8 cellular contexts compared by ENCODE assay signal in the genomic region with DNA sequence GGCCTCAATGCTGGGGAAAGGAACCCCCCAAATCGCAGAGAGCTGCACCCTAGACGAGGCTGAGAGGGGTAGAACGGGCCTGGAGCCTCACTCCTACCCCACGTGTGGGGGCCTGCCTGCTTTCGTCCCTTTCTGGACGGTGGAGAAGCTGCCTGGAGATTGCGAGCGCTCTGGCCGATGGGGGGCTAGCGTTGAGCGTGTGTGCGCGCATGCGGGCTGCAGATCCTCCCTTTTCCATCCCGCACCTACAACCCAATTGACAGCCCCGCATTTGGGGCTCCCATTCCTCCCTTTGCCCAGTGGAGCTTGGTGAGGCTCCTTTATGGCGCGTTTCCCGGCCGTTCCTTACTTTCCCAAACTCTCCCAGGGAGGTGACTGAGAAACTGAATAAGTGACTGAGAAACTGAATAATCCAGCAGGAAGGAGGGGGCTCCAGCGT. TPM values are rescaled to one million over a fixed set of nuclear protein-coding genes. Genes with fewer than 3 reads are reported as not detected.
DNase-seq lines count a peak whose midpoint lies in the region; ATAC-seq and TF ChIP-seq lines count a peak whose summit lies in the region.

No MANE protein-coding gene starts in this region.

- H3K4me1 ChIP-seq in mesendoderm (ENCODE audit: control insufficient read depth, low read depth, low read length) (peaks cover 4% of the 10 kb centered on the region), vagina (peaks cover 40% of the 10 kb centered on the region)

- H3K4me2 ChIP-seq in mesendoderm (ENCODE audit: low read length) = peak overlapping the region; percentile 95

- H4K5ac ChIP-seq in mesendoderm (ENCODE audit: low read length) = no peak overlapping the region

- peaks cover 4% of the 10 kb centered on the region for H3K79me2 ChIP-seq in mesendoderm (ENCODE audit: control insufficient read depth, insufficient read depth, low read length)

- TF ChIP-seq CTCF in AG10803 (conservative IDR thresholded peaks at IDR 0.05; ENCODE audit: low read length) = no peak
- TF ChIP-seq CTCF in cardiac fibroblast (IDR thresholded peaks at IDR 0.05; ENCODE audit: low read depth, low read length) = no peak
- no peak for TF ChIP-seq CTCF in vagina (IDR thresholded peaks at IDR 0.05)

- peak overlapping the region; percentile 48 for H2BK5ac ChIP-seq in mesendoderm (ENCODE audit: low read length)

- H3K9ac ChIP-seq in mesendoderm (ENCODE audit: low read length) = peak overlapping the region; percentile 91

- H3K27me3 ChIP-seq in mesendoderm (ENCODE audit: insufficient read depth, low read length, poor library complexity) (no peaks in the 10 kb centered on the region), vagina (no peaks in the 10 kb centered on the region)

- no peaks in the 10 kb centered on the region for H3K9me3 ChIP-seq in vagina

- peak overlapping the region; percentile 94 for H3K56ac ChIP-seq in mesendoderm (ENCODE audit: low read length)

- peak overlapping the region; percentile 67 for H3K4me3 ChIP-seq in AG10803 (ENCODE audit: low read length)
- peak overlapping the region; percentile 53 to 61 for H3K4me3 ChIP-seq in cardiac fibroblast (replicated peaks in 1 of 2; ENCODE audit: low read depth in 2 of 2, low read length in 2 of 2)
- peak overlapping the region; percentile 4 for H3K4me3 ChIP-seq in mesendoderm (ENCODE audit: low read length)
- peak overlapping the region; percentile 64 to 72 for H3K4me3 ChIP-seq in vagina

- no peak overlapping the region for H3K23ac ChIP-seq in mesendoderm (ENCODE audit: low read length)

- H3K36me3 ChIP-seq in mesendoderm (ENCODE audit: control insufficient read depth, insufficient read depth, low read length) (no peaks in the 10 kb centered on the region), vagina (peaks cover 0 to 5% of the 10 kb centered on the region in 2 donors)

- ATAC-seq in GM18498 (IDR thresholded peaks at IDR 0.05; ENCODE audit: unreplicated experiment) = no peak
- ATAC-seq in HG02623 (IDR thresholded peaks at IDR 0.05; ENCODE audit: unreplicated experiment) = no peak
- no peak for ATAC-seq in HG03039 (IDR thresholded peaks at IDR 0.05; ENCODE audit: unreplicated experiment)

- no peak overlapping the region for H2BK15ac ChIP-seq in mesendoderm (replicated peaks; ENCODE audit: low read depth)

- H2BK120ac ChIP-seq in mesendoderm (ENCODE audit: low read depth, low read length) = no peak overlapping the region

- H3K18ac ChIP-seq in mesendoderm (ENCODE audit: low read length) = peak overlapping the region; percentile 65

- H3K79me1 ChIP-seq in mesendoderm (ENCODE audit: low read length) = peaks cover 2% of the 10 kb centered on the region

- no peak overlapping the region for H2AK5ac ChIP-seq in mesendoderm (ENCODE audit: low read length)

- intact Hi-C loops in vagina (cut with DNase I) = loop anchor here (5.0 kb wide), 1 partner anchor 155 kb away; no protein-coding TSS in a partner anchor

- no CpG with 5 or more reads among the region's 21 CpGs for WGBS in mesendoderm (ENCODE audit: extremely low coverage, insufficient coverage, low lambda C conversion rate)

- no peak for TF ChIP-seq POLR2A in vagina (IDR thresholded peaks at IDR 0.05)

- H3K27ac ChIP-seq in mesendoderm (ENCODE audit: low read depth, low read length) = peak overlapping the region; percentile 89
- H3K27ac ChIP-seq in vagina = peak overlapping the region; percentile 61

- H3K4ac ChIP-seq in mesendoderm (ENCODE audit: low read depth, low read length) = peak overlapping the region; percentile 26

- H4K8ac ChIP-seq in mesendoderm (ENCODE audit: low read depth, low read length) = no peak overlapping the region

- DNase-seq in AG10803 (ENCODE audit: low read depth) (no peak), HPDE6-E6E7 (ENCODE audit: extremely low spot score) (peak; percentile 33), cardiac fibroblast (ENCODE audit: low read depth in 2 of 2) (no peak), mesendoderm (no peak), vagina (ENCODE audit: extremely low spot score in 2 of 2) (no peak)

RNA-seq across cellular contexts. Expression of a gene that starts 0.9 kb away (rescaled TPM):
- 26.2 TPM for polyA plus RNA-seq in mesendoderm (2013, experiment 1 of 2)
- 26.6 TPM for polyA plus RNA-seq in mesendoderm (2013, experiment 2 of 2)
- total RNA-seq in vagina = 71.0 TPM

RNA-seq across cellular contexts. Expression of a gene that starts 8.3 kb away (rescaled TPM):
- polyA plus RNA-seq in mesendoderm (2013, experiment 1 of 2) = 4.0 TPM
- 4.0 TPM for polyA plus RNA-seq in mesendoderm (2013, experiment 2 of 2)
- 18.2 TPM for total RNA-seq in vagina

RNA-seq across cellular contexts. Expression of a gene that starts 27.5 kb away (rescaled TPM):
- 23.3 TPM for polyA plus RNA-seq in mesendoderm (2013, experiment 1 of 2)
- 22.1 TPM for polyA plus RNA-seq in mesendoderm (2013, experiment 2 of 2)
- total RNA-seq in vagina = 35.1 TPM

Comparison
In these comparisons a context has a peak if more than half of its experiments do, and no peak if none do; other contexts are left out.
1. H3K4me3 ChIP-seq: peak in every context shown above with its lines; median percentile 68 in vagina; 67 in AG10803; 57 in cardiac fibroblast; 4 in mesendoderm.